Comparison of ENCODE assay signal across 8 cellular contexts in the genomic region with DNA sequence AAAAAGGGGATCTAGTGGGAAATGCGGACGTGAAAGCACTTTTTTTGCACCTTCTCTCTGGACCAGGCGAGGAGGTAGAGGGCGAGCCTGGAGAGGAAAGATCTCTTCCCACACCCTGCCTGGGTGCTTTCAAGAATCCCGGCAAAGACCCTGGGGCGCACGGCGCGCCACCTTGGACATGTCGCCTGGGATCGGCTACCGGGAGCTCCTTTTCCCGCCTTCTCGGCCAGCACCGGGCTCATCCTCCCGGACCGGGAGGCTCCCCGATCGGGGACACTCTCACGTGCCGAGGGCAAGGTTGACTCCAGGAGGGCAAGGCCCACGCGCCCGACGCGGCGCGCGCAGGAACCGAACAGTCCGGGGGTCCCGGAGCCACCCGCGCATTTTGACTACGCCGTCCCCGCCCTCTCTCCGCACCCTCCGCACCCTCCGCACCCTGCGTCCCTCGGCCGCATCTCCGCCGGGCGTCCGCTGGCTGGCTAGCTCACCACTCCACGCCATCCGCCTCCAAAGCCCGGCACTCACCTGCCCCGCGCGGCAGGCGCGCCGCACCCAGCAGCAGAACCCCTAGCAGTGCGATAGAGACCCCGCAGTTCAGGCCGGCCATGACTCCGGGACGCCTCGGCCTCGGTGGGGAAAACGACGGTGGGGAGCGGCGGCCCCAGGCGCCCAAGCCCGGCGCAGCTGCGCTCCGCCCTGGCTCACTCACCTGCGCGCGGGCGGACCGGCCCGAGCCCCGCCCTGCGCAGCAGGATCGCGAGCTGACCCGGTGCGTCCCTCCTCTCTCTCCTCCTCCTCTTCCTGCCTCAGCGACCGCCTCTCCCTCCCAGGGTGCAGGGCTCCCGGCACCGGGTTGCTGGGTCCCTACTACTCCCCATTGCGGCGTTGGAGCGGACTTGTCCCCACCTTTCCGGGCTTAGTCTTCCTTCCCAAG. TPM values are rescaled to one million over a fixed set of nuclear protein-coding genes. Genes with fewer than 3 reads are reported as not detected.
DNase-seq lines count a peak whose midpoint lies in the region; ATAC-seq and TF ChIP-seq lines count a peak whose summit lies in the region.

A gene with protein sequence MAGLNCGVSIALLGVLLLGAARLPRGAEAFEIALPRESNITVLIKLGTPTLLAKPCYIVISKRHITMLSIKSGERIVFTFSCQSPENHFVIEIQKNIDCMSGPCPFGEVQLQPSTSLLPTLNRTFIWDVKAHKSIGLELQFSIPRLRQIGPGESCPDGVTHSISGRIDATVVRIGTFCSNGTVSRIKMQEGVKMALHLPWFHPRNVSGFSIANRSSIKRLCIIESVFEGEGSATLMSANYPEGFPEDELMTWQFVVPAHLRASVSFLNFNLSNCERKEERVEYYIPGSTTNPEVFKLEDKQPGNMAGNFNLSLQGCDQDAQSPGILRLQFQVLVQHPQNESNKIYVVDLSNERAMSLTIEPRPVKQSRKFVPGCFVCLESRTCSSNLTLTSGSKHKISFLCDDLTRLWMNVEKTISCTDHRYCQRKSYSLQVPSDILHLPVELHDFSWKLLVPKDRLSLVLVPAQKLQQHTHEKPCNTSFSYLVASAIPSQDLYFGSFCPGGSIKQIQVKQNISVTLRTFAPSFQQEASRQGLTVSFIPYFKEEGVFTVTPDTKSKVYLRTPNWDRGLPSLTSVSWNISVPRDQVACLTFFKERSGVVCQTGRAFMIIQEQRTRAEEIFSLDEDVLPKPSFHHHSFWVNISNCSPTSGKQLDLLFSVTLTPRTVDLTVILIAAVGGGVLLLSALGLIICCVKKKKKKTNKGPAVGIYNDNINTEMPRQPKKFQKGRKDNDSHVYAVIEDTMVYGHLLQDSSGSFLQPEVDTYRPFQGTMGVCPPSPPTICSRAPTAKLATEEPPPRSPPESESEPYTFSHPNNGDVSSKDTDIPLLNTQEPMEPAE (minus strand): TSS at position 698 of the 934 bp plus-strand sequence. CDS start 91 bp downstream, at position 607.

- peaks cover 4% of the 10 kb centered on the region for H3K36me3 Mint-ChIP-seq in chondrocyte (ENCODE audit: low read depth)
- H3K36me3 Mint-ChIP-seq in type B pancreatic cell, result peaks cover 3% of the 10 kb centered on the region

- H3K4me1 Mint-ChIP-seq in chondrocyte (ENCODE audit: low read depth), result peaks cover 13% of the 10 kb centered on the region
- peaks cover 8% of the 10 kb centered on the region for H3K4me1 Mint-ChIP-seq in type B pancreatic cell (ENCODE audit: unreplicated experiment)

- H3K27ac Mint-ChIP-seq in chondrocyte (ENCODE audit: unreplicated experiment) (no peak within 1 kb of the TSS), type B pancreatic cell (peak within 1 kb of the TSS; percentile 91)

- intact Hi-C loops in lower lobe of right lung (cut with DNase I), result no loop called here

- peaks cover 23% of the 10 kb centered on the region for H3K27me3 ChIP-seq in lower lobe of right lung (ENCODE audit: low read depth)

- no peaks in the 10 kb centered on the region for H3K36me3 ChIP-seq in lower lobe of right lung

- H3K4me3 Mint-ChIP-seq in chondrocyte (ENCODE audit: unreplicated experiment) (peak within 1 kb of the TSS; percentile 68), type B pancreatic cell (peak within 1 kb of the TSS; percentile 96)

- H3K4me3 ChIP-seq in lower lobe of right lung, result peak within 1 kb of the TSS; percentile 63

- peaks cover 29% of the 10 kb centered on the region for H3K27me3 Mint-ChIP-seq in chondrocyte (ENCODE audit: low read depth)
- peaks cover 60% of the 10 kb centered on the region for H3K27me3 Mint-ChIP-seq in type B pancreatic cell

- ATAC-seq in lower lobe of right lung (peak; percentile 95), GM21717 (IDR thresholded peaks at IDR 0.05; ENCODE audit: unreplicated experiment) (no peak)

- H3K4me1 ChIP-seq in lower lobe of right lung, result peaks cover 17% of the 10 kb centered on the region

- H3K27ac ChIP-seq in lower lobe of right lung, result peak within 1 kb of the TSS; percentile 72

- peak; percentile 0 for DNase-seq in DMS53 treated with DMSO at 0.1 percent for 48 hours (lab: John Stamatoyannopoulos, UW; ENCODE audit: unreplicated experiment)
- DNase-seq in NCI-H146 (lab: John Stamatoyannopoulos, UW), result peak; percentile 76
- no peak for DNase-seq in chondrocyte (ENCODE audit: low spot score)
- peak; percentile 64 for DNase-seq in lower lobe of right lung
- DNase-seq in type B pancreatic cell (ENCODE audit: extremely low spot score, unreplicated experiment), result no peak
- no peak for DNase-seq in NCI-H1092 treated with DMSO at 0.1 percent for 48 hours (lab: John Stamatoyannopoulos, UW)
- no peak for DNase-seq in occipital lobe (lab: John Stamatoyannopoulos, UW)

- H3K9me3 ChIP-seq in lower lobe of right lung, result peaks cover 5% of the 10 kb centered on the region

- peaks cover 11% of the 10 kb centered on the region for H3K9me3 Mint-ChIP-seq in chondrocyte (ENCODE audit: low read depth)
- H3K9me3 Mint-ChIP-seq in type B pancreatic cell, result no peaks in the 10 kb centered on the region

- TF ChIP-seq CTCF in chondrocyte (IDR thresholded peaks at IDR 0.05) (no peak), lower lobe of right lung (IDR thresholded peaks at IDR 0.05) (no peak), type B pancreatic cell (conservative IDR thresholded peaks at IDR 0.05) (no peak)

RNA-seq across cellular contexts. Expression of the gene that starts here (rescaled TPM):
- total RNA-seq in chondrocyte (0.15 to 0.48 TPM (median 0.18 TPM) in 3 replicates), lower lobe of right lung (28.7 TPM), type B pancreatic cell (ENCODE audit: low replicate concordance) (26.3 and 82.5 TPM in 2 replicates), occipital lobe (0.62 TPM)

Comparison
In these comparisons a context has a peak if more than half of its experiments do, and no peak if none do; other contexts are left out.
1. RNA of the gene that starts here (total RNA-seq): 28.7 TPM in lower lobe of right lung (single experiment) and 26.3 to 82.5 TPM in type B pancreatic cell; 0.62 TPM in occipital lobe (single experiment) and 0.15 to 0.48 TPM in chondrocyte; every median in the first group is over 10 times any median in the second.
2. DNase-seq: peak in DMS53 treated with DMSO at 0.1 percent for 48 hours (single experiment), NCI-H146 (single experiment) and lower lobe of right lung (single experiment); none in chondrocyte (single experiment), type B pancreatic cell (single experiment), NCI-H1092 treated with DMSO at 0.1 percent for 48 hours (single experiment) and occipital lobe (single experiment).